15 cellular contexts compared by ENCODE assay signal in the genomic region with DNA sequence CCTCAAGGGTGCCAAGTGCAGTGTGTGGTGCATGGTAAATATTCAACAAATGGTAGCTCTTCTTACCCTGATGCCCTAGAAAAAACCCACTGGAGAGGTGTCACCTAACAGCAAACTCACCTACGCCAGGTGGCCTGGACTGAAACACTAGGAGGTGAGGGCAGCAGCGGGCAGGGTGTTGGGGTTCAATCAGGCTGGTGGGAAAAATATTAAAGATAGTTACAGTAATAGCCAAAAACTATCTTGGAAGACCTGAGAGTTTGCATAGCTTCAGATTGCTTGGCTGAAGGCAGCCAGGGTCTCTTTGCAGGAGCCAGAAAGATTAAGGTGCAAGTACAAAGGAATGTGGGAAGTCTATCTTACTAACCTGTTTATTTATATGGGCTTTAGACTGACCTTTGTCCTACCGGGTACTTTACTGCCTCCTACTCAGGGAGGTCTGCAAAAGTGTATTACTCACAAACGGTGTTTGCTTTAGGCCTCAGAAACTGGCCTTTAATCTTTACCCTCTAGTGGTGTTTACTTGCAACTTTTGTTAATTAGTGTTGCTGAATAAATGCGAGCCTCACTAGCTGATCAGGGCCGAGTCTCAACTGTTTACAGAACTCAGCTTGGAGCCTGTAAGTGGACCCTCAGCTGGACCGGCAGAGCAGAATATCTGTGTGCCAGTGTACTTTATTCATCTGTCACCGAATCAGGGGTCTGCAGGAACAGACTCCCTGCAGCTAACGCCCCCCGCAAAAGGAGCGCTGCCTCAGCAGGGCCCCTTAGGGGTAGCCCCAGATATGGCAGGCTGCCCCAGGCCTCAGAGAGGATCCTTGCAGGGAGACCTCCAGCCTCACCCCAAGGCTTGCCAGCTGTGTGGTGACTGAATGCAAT.
DNase-seq lines count a peak whose midpoint lies in the region; ATAC-seq, FAIRE-seq and TF ChIP-seq lines count a peak whose summit lies in the region.
"Had no signal": no experiment of that assay in that cellular context is flagged by ENCODE, and none has a peak within 500 bp of the region (broad histone marks: within the 10 kb centered on the region; RNA-seq: fewer than 3 reads in every experiment).

No MANE protein-coding gene starts in this region.

- H2AFZ ChIP-seq in OCI-LY7 (ENCODE audit: low read length), result no peak overlapping the region

- no peaks in the 10 kb centered on the region for H4K20me1 ChIP-seq in OCI-LY7 (ENCODE audit: insufficient read depth, low read length)

- intact Hi-C loops in OCI-LY7 (cut with micrococcal nuclease; ENCODE audit: unreplicated experiment), result no loop called here

- H3K27ac ChIP-seq in VCaP (peak overlapping the region; percentile 22; the same call in 1 of the 2 replicates), OCI-LY7 (ENCODE audit: low read depth, low read length, poor library complexity, severe bottlenecking) (no peak overlapping the region)

- H3K4me1 ChIP-seq in OCI-LY7 (ENCODE audit: insufficient read depth, low read length, poor library complexity, severe bottlenecking), result no peaks in the 10 kb centered on the region

- H3K9me2 ChIP-seq in OCI-LY7 (ENCODE audit: insufficient read depth, low read length), result 0 out of 2 replicates have a peak, but pooled peaks cover 4% of the 10 kb centered on the region

- ATAC-seq in GM21526 (IDR thresholded peaks at IDR 0.05; ENCODE audit: low FRiP score, unreplicated experiment), result no peak
- ATAC-seq: activated T-cell treated with anti-CD3 and anti-CD28 coated beads, Interleukin-2, amount 50 U/mL, for 72 hours; left ventricle myocardium superior; naive thymus-derived CD8-positive, alpha-beta T cell; stimulated activated naive CD8-positive, alpha-beta T cell treated with anti-CD3 and anti-CD28 coated beads, Interleukin-15, amount 100 ng/mL, for 72 hours had no signal

- no peaks in the 10 kb centered on the region for H3K9me3 ChIP-seq in OCI-LY7 (ENCODE audit: low read length)

- no peak for FAIRE-seq in RCC 7860 (lab: Jason Lieb, UNC)

- H3K36me3 ChIP-seq in OCI-LY7 (ENCODE audit: insufficient read depth, low read length), result no peaks in the 10 kb centered on the region

- no peak overlapping the region for H3K4me3 ChIP-seq in OCI-LY7 (ENCODE audit: low read depth, low read length, poor library complexity, severe bottlenecking)

- POLR2A ChIA-PET in OCI-LY7 (lab: Charles Lee), result interaction anchor here (0.8 kb wide), 1 partner anchor 57 kb away, joined by 4 read pairs; no protein-coding TSS in a partner anchor

- DNase-seq in Daoy (ENCODE audit: low read depth) (peak; percentile 17), left kidney (ENCODE audit: low read depth, low spot score) (peak; percentile 75), renal cortical epithelial cell (ENCODE audit: low read depth) (peak; percentile 48), OCI-LY7 (ENCODE audit: low spot score) (no peak), SIG-M5 (lab: John Stamatoyannopoulos, UW) (no peak), RCC 7860 (ENCODE audit: low spot score) (no peak)
- DNase-seq: activated CD4-positive, alpha-beta memory T cell treated with anti-CD3 and anti-CD28 coated beads for 36 hours; activated T-cell treated with anti-CD3 and anti-CD28 coated beads, Interleukin-2, amount 50 U/mL, for 72 hours; left ventricle myocardium superior; naive thymus-derived CD8-positive, alpha-beta T cell; NCI-H1694 treated with DMSO at 0.1 percent for 48 hours; NCI-H510A treated with DMSO at 0.1 percent for 48 hours; stimulated activated naive CD8-positive, alpha-beta T cell treated with anti-CD3 and anti-CD28 coated beads, Interleukin-15, amount 100 ng/mL, for 72 hours had no signal

- TF ChIP-seq CTCF in VCaP (conservative IDR thresholded peaks at IDR 0.05) (no peak), OCI-LY7 (conservative IDR thresholded peaks at IDR 0.05; ENCODE audit: low read length) (no peak)

- H3K4me2 ChIP-seq in OCI-LY7 (ENCODE audit: low read length), result no peak overlapping the region

- CTCF ChIA-PET in OCI-LY7 (lab: Charles Lee; ENCODE audit: unreplicated experiment), result no interaction called here

- H3K79me2 ChIP-seq in OCI-LY7 (ENCODE audit: insufficient read depth, low read depth, low read length), result no peaks in the 10 kb centered on the region

- BruUV-seq in OCI-LY7 (replicated peaks; lab: Mats Ljungman, UMichigan), result no TSS peak

Comparison
In these comparisons a context has a peak if more than half of its experiments do, and no peak if none do; other contexts are left out.
1. DNase-seq: peak in Daoy (single experiment), left kidney (single experiment) and renal cortical epithelial cell (single experiment); none in OCI-LY7 (single experiment), SIG-M5 (single experiment) and RCC 7860 (single experiment).